In genomic region chr12:113236539-113237354, GRCh38 we compare ENCODE assay signal across 12 cellular contexts. TPM values are rescaled to one million over a fixed set of nuclear protein-coding genes. Genes with fewer than 3 reads are reported as not detected.
A peak's percentile ranks its signal among the peaks of the same experiment; 100 is the strongest.
DNase-seq lines count a peak whose midpoint lies in the region; ATAC-seq and TF ChIP-seq lines count a peak whose summit lies in the region.
"Had no signal": no experiment of that assay in that cellular context is flagged by ENCODE, and none has a peak within 500 bp of the region (broad histone marks: within the 10 kb centered on the region; RNA-seq: fewer than 3 reads in every experiment).

No MANE protein-coding gene starts in this region.

- intact Hi-C loops in CD14-positive monocyte (cut with micrococcal nuclease), result loop anchor here (2.0 to 5.0 kb wide), 4 partner anchors 14 to 39 kb away; no protein-coding TSS in a partner anchor
- intact Hi-C loops in adrenal gland (cut with DNase I), result no loop called here
- intact Hi-C loops in gastrocnemius medialis (cut with DNase I; ENCODE audit: low total_unique reads), result no loop called here

- no peaks in the 10 kb centered on the region for H3K9me3 Mint-ChIP-seq in CD14-positive monocyte
- H3K9me3 Mint-ChIP-seq in activated CD8-positive, alpha-beta memory T cell treated with anti-CD3 and anti-CD28 coated beads, Interleukin-2, amount 10 ng/mL, durations not matched to agents 7 days and 5 days (ENCODE audit: low read depth), result no peaks in the 10 kb centered on the region
- H3K9me3 Mint-ChIP-seq: neural crest cell had no signal

- H3K4me1 Mint-ChIP-seq in CD14-positive monocyte, result peaks cover 91% of the 10 kb centered on the region
- H3K4me1 Mint-ChIP-seq in activated CD8-positive, alpha-beta memory T cell treated with anti-CD3 and anti-CD28 coated beads, Interleukin-2, amount 10 ng/mL, durations not matched to agents 7 days and 5 days, result peaks cover 13% of the 10 kb centered on the region

- in situ Hi-C loops in gastrocnemius medialis (cut with MboI; ENCODE audit: low sequenced_read_pairs in 4 of 4), result no loop called here

- H2AFZ ChIP-seq in hepatocyte, result no peak overlapping the region

- peak overlapping the region; percentile 85 to 96 (median 92) for H3K27ac Mint-ChIP-seq in CD14-positive monocyte
- H3K27ac Mint-ChIP-seq in activated CD8-positive, alpha-beta memory T cell treated with anti-CD3 and anti-CD28 coated beads, Interleukin-2, amount 10 ng/mL, durations not matched to agents 7 days and 5 days, result no peak overlapping the region

- no peaks in the 10 kb centered on the region for H3K79me2 ChIP-seq in hepatocyte

- peaks cover 49 to 84% of the 10 kb centered on the region in 2 donors for H3K4me1 ChIP-seq in adrenal gland (replicated peaks in 1 of 2)
- H3K4me1 ChIP-seq in hepatocyte (ENCODE audit: insufficient read depth), result peaks cover 32% of the 10 kb centered on the region
- peaks cover 93% of the 10 kb centered on the region in 2 donors for H3K4me1 ChIP-seq in gastrocnemius medialis

- H3K9me2 ChIP-seq in hepatocyte (replicated peaks; ENCODE audit: insufficient read depth), result no peaks in the 10 kb centered on the region

- H3K36me3 ChIP-seq in adrenal gland (replicated peaks in 1 of 2) (peaks cover 0 to 52% of the 10 kb centered on the region in 2 donors), hepatocyte (replicated peaks; ENCODE audit: insufficient read depth, low read depth) (no peaks in the 10 kb centered on the region), gastrocnemius medialis (no peaks in the 10 kb centered on the region), MG63 (no peaks in the 10 kb centered on the region; the same call in 1 of the 2 replicates)

- TF ChIP-seq CTCF in CD14-positive monocyte (IDR thresholded peaks at IDR 0.05), result no peak
- TF ChIP-seq CTCF in adrenal gland (IDR thresholded peaks at IDR 0.05), result no peak
- TF ChIP-seq CTCF in hepatocyte (IDR thresholded peaks at IDR 0.05; ENCODE audit: poor library complexity), result no peak
- TF ChIP-seq CTCF in gastrocnemius medialis (IDR thresholded peaks at IDR 0.05 in 4 of 5, conservative IDR thresholded peaks at IDR 0.05 in 1 of 5), result no peak

- peak; percentile 6 to 9 for ATAC-seq in gastrocnemius medialis
- no peak for ATAC-seq in activated CD8-positive, alpha-beta memory T cell treated with anti-CD3 and anti-CD28 coated beads, Interleukin-2, amount 10 ng/mL, durations not matched to agents 7 days and 5 days
- no peak for ATAC-seq in GM21447 (IDR thresholded peaks at IDR 0.05; ENCODE audit: unreplicated experiment)
- ATAC-seq: activated CD4-positive, CD25-positive, alpha-beta regulatory T cell treated with anti-CD3 and anti-CD28 coated beads, Interleukin-2, amount 50 U/mL, for 24 hours had no signal

- H3K9me3 ChIP-seq in adrenal gland (replicated peaks in 1 of 3) (no peaks in the 10 kb centered on the region), hepatocyte (ENCODE audit: low read depth) (no peaks in the 10 kb centered on the region), gastrocnemius medialis (no peaks in the 10 kb centered on the region), MG63 (no peaks in the 10 kb centered on the region)

- H3K4me2 ChIP-seq in hepatocyte, result no peak overlapping the region

- CTCF ChIA-PET in activated CD8-positive, alpha-beta memory T cell treated with anti-CD3 and anti-CD28 coated beads, Interleukin-2, amount 10 ng/mL, durations not matched to agents 7 days and 5 days (lab: Charles Lee), result no interaction called here

- H3K36me3 Mint-ChIP-seq in CD14-positive monocyte, result peaks cover 47 to 69% of the 10 kb centered on the region in 2 donors
- H3K36me3 Mint-ChIP-seq in activated CD8-positive, alpha-beta memory T cell treated with anti-CD3 and anti-CD28 coated beads, Interleukin-2, amount 10 ng/mL, durations not matched to agents 7 days and 5 days, result peaks cover 7% of the 10 kb centered on the region

- no peaks in the 10 kb centered on the region for H4K20me1 ChIP-seq in hepatocyte (ENCODE audit: insufficient read depth, poor library complexity, severe bottlenecking)

- peak overlapping the region in 4 of 5 donors; percentile 15 to 77 (median 44) for H3K27ac ChIP-seq in adrenal gland
- peak overlapping the region; percentile 8 for H3K27ac ChIP-seq in hepatocyte
- H3K27ac ChIP-seq in gastrocnemius medialis, result peak overlapping the region; percentile 92 to 99 (median 96)

- 40 to 57% (median 55%) methylated on average over 5 of the region's 5 CpGs for WGBS in adrenal gland, 4 donors
- 83% methylated on average over 5 of the region's 5 CpGs for WGBS in hepatocyte (ENCODE audit: low lambda C conversion rate, missing lambda C conversion rate)

- TF ChIP-seq POLR2A in adrenal gland (IDR thresholded peaks at IDR 0.05), result peak in 1 of 2 donors; percentile 4
- peak; percentile 31 to 58 for TF ChIP-seq POLR2A in gastrocnemius medialis (IDR thresholded peaks at IDR 0.05)

- H3K4me3 ChIP-seq in adrenal gland, result no peak overlapping the region
- no peak overlapping the region for H3K4me3 ChIP-seq in hepatocyte
- peak overlapping the region in 1 of 4 donors; percentile 24 for H3K4me3 ChIP-seq in gastrocnemius medialis
- no peak overlapping the region for H3K4me3 ChIP-seq in MG63

- peaks cover 0 to 4% (median 0%) of the 10 kb centered on the region in 3 donors for H3K27me3 Mint-ChIP-seq in CD14-positive monocyte (ENCODE audit: low read depth in 3 of 3)
- H3K27me3 Mint-ChIP-seq in activated CD8-positive, alpha-beta memory T cell treated with anti-CD3 and anti-CD28 coated beads, Interleukin-2, amount 10 ng/mL, durations not matched to agents 7 days and 5 days, result no peaks in the 10 kb centered on the region

- H3K27me3 ChIP-seq in adrenal gland (no peaks in the 10 kb centered on the region), hepatocyte (no peaks in the 10 kb centered on the region), gastrocnemius medialis (no peaks in the 10 kb centered on the region), MG63 (no peaks in the 10 kb centered on the region)

- peak overlapping the region in 1 of 2 donors; percentile 65 for H3K4me3 Mint-ChIP-seq in CD14-positive monocyte
- no peak overlapping the region for H3K4me3 Mint-ChIP-seq in activated CD8-positive, alpha-beta memory T cell treated with anti-CD3 and anti-CD28 coated beads, Interleukin-2, amount 10 ng/mL, durations not matched to agents 7 days and 5 days
- H3K4me3 Mint-ChIP-seq: neural crest cell had no signal

- DNase-seq in CD14-positive monocyte (ENCODE audit: low spot score) (no peak), adrenal gland (peak; percentile 38 to 83 (median 71)), hepatocyte (ENCODE audit: low spot score) (no peak), gastrocnemius medialis (peak; percentile 13 to 60), activated T-cell treated with anti-CD3 and anti-CD28 coated beads for 4 hours (no peak), MG63 (no peak)
- DNase-seq in activated CD8-positive, alpha-beta memory T cell treated with anti-CD3 and anti-CD28 coated beads, Interleukin-2, amount 10 ng/mL, durations not matched to agents 7 days and 5 days, result no peak
- DNase-seq: activated T-cell treated with anti-CD3 and anti-CD28 coated beads, Interleukin-2, amount 50 U/mL, for 48 hours; NK-92 treated with Interleukin-12 subunit alpha and Interleukin-12 subunit beta, amount 100 ng/mL, for 24 hours had no signal

RNA-seq across cellular contexts. Expression of gene TPCN1, which starts 15.5 kb away (rescaled TPM):
- polyA plus RNA-seq in CD14-positive monocyte, result 10 to 100 TPM; 20.4 to 34.9 TPM
- total RNA-seq in adrenal gland, result 100 to 1,000 TPM in 3 of 8 donors, 10 to 100 TPM in 5; 50.4 to 144 (median 90.5) TPM
- 100 to 1,000 TPM in 1 of 3 donors, 10 to 100 TPM in 2; 35.1 to 198 (median 80.6) TPM for polyA plus RNA-seq in adrenal gland
- total RNA-seq in hepatocyte, result 16.9 and 20.1 TPM in 2 replicates
- polyA plus RNA-seq in hepatocyte, result 31.3 and 32.1 TPM in 2 replicates
- 10 to 100 TPM; 21.4 to 27.0 (median 25.4) TPM for total RNA-seq in gastrocnemius medialis
- total RNA-seq in MG63 (2014; rRNA removed; shearing (Covaris generic); ENCODE audit: low replicate concordance), result 3.9 and 5.4 TPM in 2 replicates
- 10 to 100 TPM; 21.4 to 23.3 TPM for total RNA-seq in activated CD8-positive, alpha-beta memory T cell treated with anti-CD3 and anti-CD28 coated beads, Interleukin-2, amount 10 ng/mL, durations not matched to agents 7 days and 5 days

RNA-seq across cellular contexts. Expression of gene RITA1, which starts 51.2 kb away (rescaled TPM):
- polyA plus RNA-seq in CD14-positive monocyte (10 to 100 TPM; 16.4 to 17.6 TPM), adrenal gland (10 to 100 TPM; 17.5 to 19.6 (median 18.6) TPM), hepatocyte (15.7 and 26.9 TPM in 2 replicates)
- total RNA-seq in adrenal gland (10 to 100 TPM; 32.5 to 84.1 (median 42.5) TPM), hepatocyte (16.1 and 19.1 TPM in 2 replicates), gastrocnemius medialis (10 to 100 TPM; 17.7 to 31.2 (median 23.1) TPM)
- 34.4 and 38.6 TPM in 2 replicates for total RNA-seq in MG63 (2014; rRNA removed; shearing (Covaris generic); ENCODE audit: low replicate concordance)
- total RNA-seq in activated CD8-positive, alpha-beta memory T cell treated with anti-CD3 and anti-CD28 coated beads, Interleukin-2, amount 10 ng/mL, durations not matched to agents 7 days and 5 days, result 10 to 100 TPM; 23.1 to 29.6 TPM

RNA-seq across cellular contexts. Expression of gene DDX54, which starts 51.5 kb away (rescaled TPM):
- polyA plus RNA-seq in CD14-positive monocyte (10 to 100 TPM in 1 of 2 donors, 1 to 10 TPM in 1; 7.9 to 13.6 TPM), adrenal gland (10 to 100 TPM; 27.9 to 60.5 (median 44.4) TPM), hepatocyte (36.0 and 37.8 TPM in 2 replicates)
- total RNA-seq in adrenal gland (100 to 1,000 TPM in 2 of 8 donors, 10 to 100 TPM in 6; 62.0 to 109 (median 79.9) TPM), hepatocyte (32.3 and 52.6 TPM in 2 replicates), gastrocnemius medialis (100 to 1,000 TPM in 3 of 4 donors, 10 to 100 TPM in 1; 90.0 to 144 (median 108) TPM)
- 80.5 and 82.0 TPM in 2 replicates for total RNA-seq in MG63 (2014; rRNA removed; shearing (Covaris generic); ENCODE audit: low replicate concordance)
- total RNA-seq in activated CD8-positive, alpha-beta memory T cell treated with anti-CD3 and anti-CD28 coated beads, Interleukin-2, amount 10 ng/mL, durations not matched to agents 7 days and 5 days, result 10 to 100 TPM; 71.5 to 99.0 TPM

Comparison
In these comparisons a context has a peak if more than half of its experiments do, and no peak if none do; other contexts are left out.
1. DNase-seq: peak in adrenal gland (7 of 7) and gastrocnemius medialis (2 of 2); none in CD14-positive monocyte (single experiment), hepatocyte (single experiment), activated T-cell treated with anti-CD3 and anti-CD28 coated beads for 4 hours (single experiment), MG63 (single experiment) and activated CD8-positive, alpha-beta memory T cell treated with anti-CD3 and anti-CD28 coated beads, Interleukin-2, amount 10 ng/mL, durations not matched to agents 7 days and 5 days (single experiment).
2. H3K27ac ChIP-seq: peak in every context shown above with its lines; median percentile 96 in gastrocnemius medialis; 44 in adrenal gland; 8 in hepatocyte.
3. ATAC-seq: peak in gastrocnemius medialis (2 of 2); none in activated CD8-positive, alpha-beta memory T cell treated with anti-CD3 and anti-CD28 coated beads, Interleukin-2, amount 10 ng/mL, durations not matched to agents 7 days and 5 days (single experiment) and GM21447 (single experiment).
4. intact Hi-C loops: an anchor here in CD14-positive monocyte (2.0 to 5.0 kb wide); none called in adrenal gland and gastrocnemius medialis.